In genomic region chr14:87960013-87960787, GRCh38 we compare ENCODE assay signal across 28 cellular contexts. TPM values are rescaled to one million over a fixed set of nuclear protein-coding genes. Genes with fewer than 3 reads are reported as not detected.
DNase-seq lines count a peak whose midpoint lies in the region; ATAC-seq and TF ChIP-seq lines count a peak whose summit lies in the region.
"Had no signal": no experiment of that assay in that cellular context is flagged by ENCODE, and none has a peak within 500 bp of the region (broad histone marks: within the 10 kb centered on the region; RNA-seq: fewer than 3 reads in every experiment).

No MANE protein-coding gene starts in this region.

- no peaks in the 10 kb centered on the region for H3K9me3 ChIP-seq in CD4-positive, alpha-beta memory T cell (ENCODE audit: control insufficient read depth in 1 of 2, low read length in 2 of 2)
- H3K9me3 ChIP-seq: tibial artery had no signal

- peaks cover 18% of the 10 kb centered on the region for H3K4me1 Mint-ChIP-seq in activated CD4-positive, alpha-beta T cell treated with anti-CD3 and anti-CD28 coated beads, Interleukin-2, amount 10 ng/mL, durations not matched to agents 7 days and 5 days
- peaks cover 30 to 56% (median 36%) of the 10 kb centered on the region in 4 donors for H3K4me1 Mint-ChIP-seq in CD4-positive, alpha-beta memory T cell
- peaks cover 68 to 71% of the 10 kb centered on the region in 2 donors for H3K4me1 Mint-ChIP-seq in natural killer cell
- H3K4me1 Mint-ChIP-seq: neural progenitor cell had no signal

- no peak for TF ChIP-seq CTCF in natural killer cell (IDR thresholded peaks at IDR 0.05)

- DNase-seq in activated CD4-positive, alpha-beta T cell treated with anti-CD3 and anti-CD28 coated beads, Interleukin-2, amount 10 ng/mL, durations not matched to agents 7 days and 5 days, result no peak
- DNase-seq in activated CD4-positive, alpha-beta T cell treated with anti-CD3 and anti-CD28 coated beads for 48 hours, result no peak
- peak; percentile 46 to 63 (median 59) for DNase-seq in CD4-positive, alpha-beta memory T cell
- DNase-seq in central memory CD4-positive, alpha-beta T cell, result peak; percentile 49
- DNase-seq in natural killer cell (peak; percentile 18), NAMALWA (ENCODE audit: low spot score) (no peak)
- DNase-seq: activated CD4-positive, CD25-positive, alpha-beta regulatory T cell treated with anti-CD3 and anti-CD28 coated beads, Interleukin-2, amount 50 U/mL, for 72 hours; activated CD8-positive, alpha-beta memory T cell treated with anti-CD3 and anti-CD28 coated beads for 24 hours; activated naive CD4-positive, alpha-beta T cell treated with anti-CD3 and anti-CD28 coated beads, Interleukin-2, amount 10 ng/mL, durations not matched to agents 7 days and 5 days; activated T-cell treated with anti-CD3 and anti-CD28 coated beads, Interleukin-2, amount 50 U/mL, for 1 hour; DMS79 treated with DMSO at 0.1 percent for 48 hours; GDM1; hippocampal formation; NCI-H748 treated with DMSO at 0.1 percent for 48 hours; right cardiac atrium; Right ventricle myocardium superior; stimulated activated CD8-positive, alpha-beta memory T cell treated with anti-CD3 and anti-CD28 coated beads, Interleukin-4, amount 100 ng/mL, for 48 hours; tibial artery had no signal

- no peaks in the 10 kb centered on the region for H3K27me3 ChIP-seq in CD4-positive, alpha-beta memory T cell (ENCODE audit: insufficient read depth, low read length)
- H3K27me3 ChIP-seq: BLaER1 treated with 17β-estradiol and CSF1 and Interleukin-3, amounts not matched to agents 10 nM and 100 nM; neural progenitor cell; tibial artery had no signal

- POLR2A ChIA-PET in activated CD4-positive, alpha-beta T cell treated with anti-CD3 and anti-CD28 coated beads, Interleukin-2, amount 10 ng/mL, durations not matched to agents 7 days and 5 days (lab: Charles Lee), result no interaction called here
- POLR2A ChIA-PET in CD4-positive, alpha-beta memory T cell (lab: Charles Lee; ENCODE audit: partially characterized antibody), result interaction anchor here (0.9 to 1.2 kb wide), 3 partner anchors 8 to 46 kb away, joined by 4 to 6 read pairs (median 5); partner anchors contain the start of gene GALC

- no peak overlapping the region for H3K4me3 ChIP-seq in CD4-positive, alpha-beta memory T cell (ENCODE audit: low read length in 2 of 2)
- H3K4me3 ChIP-seq: BLaER1 treated with 17β-estradiol and CSF1 and Interleukin-3, amounts not matched to agents 10 nM and 100 nM; neural progenitor cell; tibial artery had no signal

- H3K36me3 ChIP-seq in CD4-positive, alpha-beta memory T cell (ENCODE audit: insufficient read depth, low read length), result no peaks in the 10 kb centered on the region
- H3K36me3 ChIP-seq: neural progenitor cell had no signal

- peaks cover 29% of the 10 kb centered on the region for H3K4me1 ChIP-seq in CD4-positive, alpha-beta memory T cell (ENCODE audit: insufficient read depth, low read length)
- H3K4me1 ChIP-seq: parathyroid adenoma, tibial artery had no signal

- ATAC-seq in natural killer cell (peak; percentile 77 to 89 (median 83)), HG03025 (IDR thresholded peaks at IDR 0.05; ENCODE audit: low FRiP score, unreplicated experiment) (no peak), HG03469 (IDR thresholded peaks at IDR 0.05; ENCODE audit: unreplicated experiment) (no peak)
- ATAC-seq: HCT116, Panc1, right cardiac atrium, SK-N-SH treated with all-trans-retinoic acid at 6 μM for 48 hours had no signal

- peak overlapping the region; percentile 0 for H3K27ac ChIP-seq in CD4-positive, alpha-beta memory T cell (ENCODE audit: low read depth, low read length)
- H3K27ac ChIP-seq: 22Rv1; BLaER1 treated with 17β-estradiol and CSF1 and Interleukin-3, amounts not matched to agents 10 nM and 100 nM; epithelial cell of prostate; neural progenitor cell; parathyroid adenoma; tibial artery had no signal

- no peak overlapping the region for H3K4me3 Mint-ChIP-seq in activated CD4-positive, alpha-beta T cell treated with anti-CD3 and anti-CD28 coated beads, Interleukin-2, amount 10 ng/mL, durations not matched to agents 7 days and 5 days
- H3K4me3 Mint-ChIP-seq in CD4-positive, alpha-beta memory T cell, result peak overlapping the region in 7 of 8 donors; percentile 24 to 68 (median 50)
- H3K4me3 Mint-ChIP-seq in natural killer cell, result peak overlapping the region; percentile 74
- H3K4me3 Mint-ChIP-seq: activated naive CD4-positive, alpha-beta T cell treated with anti-CD3 and anti-CD28 coated beads, Interleukin-2, amount 10 ng/mL, durations not matched to agents 7 days and 5 days; neural progenitor cell had no signal

- H3K36me3 Mint-ChIP-seq in activated CD4-positive, alpha-beta T cell treated with anti-CD3 and anti-CD28 coated beads, Interleukin-2, amount 10 ng/mL, durations not matched to agents 7 days and 5 days (ENCODE audit: low read depth), result peaks cover 66% of the 10 kb centered on the region
- H3K36me3 Mint-ChIP-seq in CD4-positive, alpha-beta memory T cell, result peaks cover 61 to 76% of the 10 kb centered on the region in 2 donors
- H3K36me3 Mint-ChIP-seq in natural killer cell, result peaks cover 19% of the 10 kb centered on the region

- CTCF ChIA-PET in activated CD4-positive, alpha-beta T cell treated with anti-CD3 and anti-CD28 coated beads, Interleukin-2, amount 10 ng/mL, durations not matched to agents 7 days and 5 days (lab: Charles Lee), result no interaction called here
- CTCF ChIA-PET in CD4-positive, alpha-beta memory T cell (lab: Charles Lee; ENCODE audit: partially characterized antibody), result interaction anchor here (0.8 to 1.0 kb wide), 2 partner anchors 15 to 203 kb away, joined by 3 read pairs; no protein-coding TSS in a partner anchor

- peaks cover 8% of the 10 kb centered on the region for H3K9me3 Mint-ChIP-seq in activated CD4-positive, alpha-beta T cell treated with anti-CD3 and anti-CD28 coated beads, Interleukin-2, amount 10 ng/mL, durations not matched to agents 7 days and 5 days
- peaks cover 0 to 6% (median 4%) of the 10 kb centered on the region in 8 donors for H3K9me3 Mint-ChIP-seq in CD4-positive, alpha-beta memory T cell
- peaks cover 0 to 3% of the 10 kb centered on the region in 2 donors for H3K9me3 Mint-ChIP-seq in natural killer cell

- H3K27ac Mint-ChIP-seq in activated CD4-positive, alpha-beta T cell treated with anti-CD3 and anti-CD28 coated beads, Interleukin-2, amount 10 ng/mL, durations not matched to agents 7 days and 5 days, result peak overlapping the region; percentile 27
- peak overlapping the region; percentile 33 to 95 (median 89) for H3K27ac Mint-ChIP-seq in CD4-positive, alpha-beta memory T cell
- H3K27ac Mint-ChIP-seq in natural killer cell, result peak overlapping the region; percentile 92 to 98
- H3K27ac Mint-ChIP-seq: activated naive CD4-positive, alpha-beta T cell treated with anti-CD3 and anti-CD28 coated beads, Interleukin-2, amount 10 ng/mL, durations not matched to agents 7 days and 5 days; neural progenitor cell had no signal

- no peaks in the 10 kb centered on the region for H3K27me3 Mint-ChIP-seq in activated CD4-positive, alpha-beta T cell treated with anti-CD3 and anti-CD28 coated beads, Interleukin-2, amount 10 ng/mL, durations not matched to agents 7 days and 5 days
- no peaks in the 10 kb centered on the region for H3K27me3 Mint-ChIP-seq in CD4-positive, alpha-beta memory T cell
- no peaks in the 10 kb centered on the region for H3K27me3 Mint-ChIP-seq in natural killer cell (ENCODE audit: low read depth in 2 of 2)
- H3K27me3 Mint-ChIP-seq: activated naive CD4-positive, alpha-beta T cell treated with anti-CD3 and anti-CD28 coated beads, Interleukin-2, amount 10 ng/mL, durations not matched to agents 7 days and 5 days had no signal

- intact Hi-C loops in CD4-positive, alpha-beta memory T cell (cut with micrococcal nuclease), result no loop called here
- intact Hi-C loops in natural killer cell (cut with micrococcal nuclease), result loop anchor here (1.0 kb wide), 1 partner anchor 46 kb away; no protein-coding TSS in a partner anchor

RNA-seq across cellular contexts. Expression of gene GALC, which starts 32.8 kb away (rescaled TPM):
- total RNA-seq in activated CD4-positive, alpha-beta T cell treated with anti-CD3 and anti-CD28 coated beads, Interleukin-2, amount 10 ng/mL, durations not matched to agents 7 days and 5 days, result 10 to 100 TPM; 15.5 to 16.9 TPM
- total RNA-seq in CD4-positive, alpha-beta memory T cell, result 10 to 100 TPM; 26.6 to 28.7 TPM
- 10 to 100 TPM; 23.4 to 27.9 TPM for polyA plus RNA-seq in CD4-positive, alpha-beta memory T cell
- 10 to 100 TPM; 50.3 to 78.2 (median 67.2) TPM for total RNA-seq in natural killer cell

RNA-seq across cellular contexts. Expression of gene GPR65, which starts 44.7 kb away (rescaled TPM):
- 10 to 100 TPM; 17.9 to 21.0 TPM for total RNA-seq in activated CD4-positive, alpha-beta T cell treated with anti-CD3 and anti-CD28 coated beads, Interleukin-2, amount 10 ng/mL, durations not matched to agents 7 days and 5 days
- 10 to 100 TPM; 14.2 to 15.5 TPM for total RNA-seq in CD4-positive, alpha-beta memory T cell
- polyA plus RNA-seq in CD4-positive, alpha-beta memory T cell, result 10 to 100 TPM; 26.0 to 35.0 TPM
- 10 to 100 TPM; 37.6 to 47.4 (median 40.3) TPM for total RNA-seq in natural killer cell

Comparison
In these comparisons a context has a peak if more than half of its experiments do, and no peak if none do; other contexts are left out.
1. DNase-seq: peak in CD4-positive, alpha-beta memory T cell (5 of 5), central memory CD4-positive, alpha-beta T cell (single experiment) and natural killer cell (single experiment); none in activated CD4-positive, alpha-beta T cell treated with anti-CD3 and anti-CD28 coated beads, Interleukin-2, amount 10 ng/mL, durations not matched to agents 7 days and 5 days (single experiment), activated CD4-positive, alpha-beta T cell treated with anti-CD3 and anti-CD28 coated beads for 48 hours (single experiment) and NAMALWA (single experiment).
2. H3K27ac Mint-ChIP-seq: peak in every context shown above with its lines; median percentile 95 in natural killer cell; 89 in CD4-positive, alpha-beta memory T cell; 27 in activated CD4-positive, alpha-beta T cell treated with anti-CD3 and anti-CD28 coated beads, Interleukin-2, amount 10 ng/mL, durations not matched to agents 7 days and 5 days.
3. ATAC-seq: peak in natural killer cell (3 of 3); none in HG03025 (single experiment) and HG03469 (single experiment).